In the genomic region with DNA sequence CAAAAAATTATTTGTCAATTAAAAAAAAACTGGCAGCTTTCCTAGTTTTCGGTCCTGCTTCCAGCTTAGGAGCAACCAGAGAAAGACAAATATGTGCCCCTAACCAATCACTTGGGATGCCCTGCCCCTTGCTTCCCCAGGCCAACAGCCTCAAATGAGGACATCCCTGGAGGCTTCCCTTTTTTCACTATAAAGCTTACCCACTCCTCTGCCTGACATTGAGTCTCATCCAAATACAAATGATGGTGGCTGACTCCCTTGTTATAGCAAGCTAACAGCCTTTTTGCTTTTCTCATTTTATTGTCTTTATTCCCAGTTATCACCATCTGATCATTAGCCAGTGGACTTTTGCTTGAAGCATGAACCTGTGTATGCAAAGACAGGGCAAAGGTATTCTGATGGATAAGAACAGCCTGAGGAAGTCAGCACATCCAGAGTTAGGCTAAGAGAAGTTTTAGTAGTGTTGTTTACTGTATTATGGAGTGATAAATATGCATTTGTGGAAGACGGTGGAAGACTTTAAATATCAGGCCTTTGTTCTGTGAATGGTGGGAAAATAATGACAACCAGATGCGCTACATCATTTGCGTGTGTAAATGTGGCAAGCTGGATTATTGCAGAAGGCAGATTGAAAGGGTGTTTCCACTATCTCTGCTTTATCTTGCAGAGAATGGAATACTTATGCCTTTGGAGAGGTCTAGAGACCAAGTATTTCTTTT, we compare ENCODE assay signal across 9 cellular contexts. TPM values are rescaled to one million over a fixed set of nuclear protein-coding genes. Genes with fewer than 3 reads are reported as not detected.
DNase-seq lines count a peak whose midpoint lies in the region; ATAC-seq and TF ChIP-seq lines count a peak whose summit lies in the region.
"Had no signal": no experiment of that assay in that cellular context is flagged by ENCODE, and none has a peak within 500 bp of the region (broad histone marks: within the 10 kb centered on the region; RNA-seq: fewer than 3 reads in every experiment).

No MANE protein-coding gene starts in this region.

- no peaks in the 10 kb centered on the region for H3K27me3 Mint-ChIP-seq in activated T-cell treated with anti-CD3 and anti-CD28 coated beads, Interleukin-2, amount 50 U/mL, for 4 hours (ENCODE audit: low read depth)

- H3K27ac ChIP-seq in SJCRH30 = no peak overlapping the region; the same call in 1 of the 2 replicates
- H3K27ac ChIP-seq in thoracic aorta = peak overlapping the region; percentile 84 to 87

- TF ChIP-seq POLR2A in GM18505 (IDR thresholded peaks at IDR 0.05; ENCODE audit: borderline replicate concordance, extremely low read depth, insufficient read depth, insufficient read length) = no peak

- peak overlapping the region; percentile 91 for H3K4me3 Mint-ChIP-seq in activated T-cell treated with anti-CD3 and anti-CD28 coated beads, Interleukin-2, amount 50 U/mL, for 4 hours

- peaks cover 48% of the 10 kb centered on the region for H3K4me1 Mint-ChIP-seq in activated T-cell treated with anti-CD3 and anti-CD28 coated beads, Interleukin-2, amount 50 U/mL, for 4 hours (ENCODE audit: low read depth)

- no peaks in the 10 kb centered on the region for H3K9me3 ChIP-seq in SJCRH30 (replicated peaks)
- no peaks in the 10 kb centered on the region for H3K9me3 ChIP-seq in thoracic aorta

- H3K36me3 Mint-ChIP-seq in activated T-cell treated with anti-CD3 and anti-CD28 coated beads, Interleukin-2, amount 50 U/mL, for 4 hours (ENCODE audit: insufficient read depth) = peaks cover 5% of the 10 kb centered on the region

- no peaks in the 10 kb centered on the region for H3K9me3 Mint-ChIP-seq in activated T-cell treated with anti-CD3 and anti-CD28 coated beads, Interleukin-2, amount 50 U/mL, for 4 hours

- H3K36me3 ChIP-seq in SJCRH30 (no peaks in the 10 kb centered on the region; the same call in 1 of the 2 replicates), thoracic aorta (no peaks in the 10 kb centered on the region)

- no peak for DNase-seq in activated T-cell treated with anti-CD3 and anti-CD28 coated beads, Interleukin-2, amount 50 U/mL, for 4 hours
- DNase-seq in activated T-cell treated with anti-CD3 and anti-CD28 coated beads, Interleukin-2, amount 50 U/mL, for 48 hours = no peak
- DNase-seq in SJCRH30 (no peak), fibroblast of peridontal ligament (ENCODE audit: extremely low read depth) (peak; percentile 12), thoracic aorta (ENCODE audit: low spot score) (no peak), EL (no peak), NCI-H1436 treated with DMSO at 0.1 percent for 48 hours (lab: John Stamatoyannopoulos, UW) (no peak)
- DNase-seq: COR-L47 had no signal

- TF ChIP-seq CTCF in thoracic aorta (IDR thresholded peaks at IDR 0.05) = no peak

- peaks cover 8% of the 10 kb centered on the region for H3K4me1 ChIP-seq in SJCRH30
- peaks cover 7 to 24% of the 10 kb centered on the region in 2 donors for H3K4me1 ChIP-seq in thoracic aorta (ENCODE audit: control insufficient read depth in 1 of 2, low read depth in 2 of 2)

- H3K27me3 ChIP-seq in SJCRH30 (no peaks in the 10 kb centered on the region), thoracic aorta (replicated peaks; ENCODE audit: insufficient read depth) (no peaks in the 10 kb centered on the region)

- H3K4me3 ChIP-seq in SJCRH30 (peak overlapping the region; percentile 96), thoracic aorta (no peak overlapping the region)

- no peak for ATAC-seq in activated T-cell treated with anti-CD3 and anti-CD28 coated beads, Interleukin-2, amount 50 U/mL, for 4 hours
- ATAC-seq in thoracic aorta (ENCODE audit: insufficient number of reproducible peaks, low FRiP score, low read depth) (no peak), GM18505 (IDR thresholded peaks at IDR 0.05; ENCODE audit: unreplicated experiment) (no peak)

RNA-seq across cellular contexts. Expression of a gene that starts 1.7 kb away (rescaled TPM):
- total RNA-seq in activated T-cell treated with anti-CD3 and anti-CD28 coated beads, Interleukin-2, amount 50 U/mL, for 4 hours = 10 to 100 TPM; 35.9 to 38.2 (median 36.6) TPM
- 26.2 and 28.3 TPM in 2 replicates for total RNA-seq in SJCRH30 (2014; rRNA removed; shearing (Covaris generic))
- 10 to 100 TPM; 43.0 to 49.7 TPM for total RNA-seq in thoracic aorta

RNA-seq across cellular contexts. Expression of a gene that starts 19.5 kb away (rescaled TPM):
- total RNA-seq in activated T-cell treated with anti-CD3 and anti-CD28 coated beads, Interleukin-2, amount 50 U/mL, for 4 hours = 100 to 1,000 TPM; 120 to 205 (median 143) TPM
- total RNA-seq in SJCRH30 (2014; rRNA removed; shearing (Covaris generic)) = 0.30 and 0.33 TPM in 2 replicates
- total RNA-seq in thoracic aorta = 10 to 100 TPM in 1 of 2 donors, 1 to 10 TPM in 1; 2.0 to 13.8 TPM

Comparison
In these comparisons a context has a peak if more than half of its experiments do, and no peak if none do; other contexts are left out.
1. RNA of a gene that starts 19.5 kb away (total RNA-seq): 120 to 205 TPM in activated T-cell treated with anti-CD3 and anti-CD28 coated beads, Interleukin-2, amount 50 U/mL, for 4 hours; 2.0 to 13.8 TPM in thoracic aorta and 0.30 to 0.33 TPM in SJCRH30; every median in the first group is over 4 times any median in the second.